2 cellular contexts compared by ENCODE assay signal in the genomic region with DNA sequence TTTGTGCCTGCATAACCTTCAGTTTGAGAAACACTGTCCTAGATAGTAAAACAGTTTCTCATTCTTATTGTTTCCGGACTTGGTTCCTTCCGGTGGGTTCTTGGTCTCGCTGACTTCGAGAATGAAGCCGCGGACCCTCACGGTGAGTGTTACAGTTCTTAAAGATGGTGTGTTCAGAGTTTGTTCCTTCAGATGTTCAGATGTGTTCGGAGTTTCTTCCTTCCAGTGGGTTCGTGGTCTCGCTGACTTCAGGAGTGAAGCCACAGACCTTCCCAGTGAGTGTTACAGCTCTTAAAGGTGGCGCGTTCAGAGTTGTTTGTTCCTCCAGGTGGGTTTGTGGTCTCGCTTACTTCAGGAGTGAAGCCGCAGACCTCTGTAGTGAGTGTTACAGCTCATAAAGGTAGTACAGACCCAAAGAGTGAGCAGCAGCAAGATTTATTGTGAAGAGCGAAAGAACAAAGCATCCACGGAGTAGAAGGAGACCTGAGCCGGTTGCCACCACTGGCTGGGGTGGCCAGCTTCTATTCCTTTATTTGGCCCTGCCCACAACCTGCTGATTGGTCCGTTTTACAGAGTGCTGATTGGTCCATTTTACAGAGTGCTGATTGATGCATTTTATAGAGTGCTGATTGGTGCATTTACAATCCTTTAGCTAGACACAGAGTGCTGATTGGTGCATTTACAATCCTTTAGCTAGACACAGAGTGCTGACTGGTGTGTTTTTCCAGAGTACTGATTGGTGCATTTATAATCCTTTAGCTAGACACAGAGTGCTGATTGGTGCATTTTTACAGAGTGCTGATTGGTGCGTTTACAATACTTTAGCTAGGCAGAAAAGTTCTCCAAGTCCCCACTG.
TF ChIP-seq lines count a peak whose summit lies in the region.

No MANE protein-coding gene starts in this region.

TF ChIP-seq in A549, 52 proteins besides CTCF, POLR2A, EP300 and RAD21:
- peak; percentile 92 for TF ChIP-seq MAFK (IDR thresholded peaks at IDR 0.05; ENCODE audit: partially characterized antibody)

TF ChIP-seq in K562, 482 proteins besides CTCF, POLR2A, EP300 and RAD21:
- TF ChIP-seq C11orf30 (IDR thresholded peaks at IDR 0.05; ENCODE audit: low read depth) (peak; percentile 70), MAFK (IDR thresholded peaks at IDR 0.05; ENCODE audit: low read length) (peak; percentile 19; the same call in 1 of the 2 replicates), RBM25 (IDR thresholded peaks at IDR 0.05; ENCODE audit: low read depth, low read length, severe bottlenecking) (peak; percentile 17), ASH1L (IDR thresholded peaks at IDR 0.05; ENCODE audit: borderline replicate concordance, low read depth, partially characterized antibody) (peak; percentile 67), FOS (IDR thresholded peaks at IDR 0.05; ENCODE audit: extremely low read depth, insufficient read length) (peak; percentile 21), MAFG (tag; conservative IDR thresholded peaks at IDR 0.05) (peak; percentile 72), NFYB (IDR thresholded peaks at IDR 0.05; ENCODE audit: extremely low read depth, insufficient read length) (peak; percentile 61), ZNF316 (IDR thresholded peaks at IDR 0.05) (peak; percentile 83)
